Comparison of ENCODE assay signal across 31 cellular contexts in the genomic region with DNA sequence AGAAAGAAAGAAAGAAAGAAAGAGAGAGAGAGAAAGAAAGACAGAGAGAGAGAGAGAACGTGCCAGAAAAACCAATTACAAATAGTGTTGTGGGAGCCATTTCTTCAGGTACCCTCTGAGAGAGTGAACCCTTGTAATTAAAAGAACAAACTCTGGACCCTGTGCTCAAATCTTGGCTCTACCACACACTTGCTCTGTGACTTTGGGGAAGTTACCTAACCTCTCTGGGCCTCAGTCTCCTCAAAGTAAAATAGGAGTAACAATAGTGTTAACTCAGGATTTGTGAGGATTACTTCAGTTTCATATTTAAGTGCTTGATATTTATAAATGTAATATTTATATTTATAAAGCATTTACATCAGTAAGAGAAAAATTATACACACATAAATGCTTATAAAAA.
"Had no signal": no experiment of that assay in that cellular context is flagged by ENCODE, and none has a peak within 500 bp of the region (broad histone marks: within the 10 kb centered on the region; RNA-seq: fewer than 3 reads in every experiment).

No MANE protein-coding gene starts in this region.

- ATAC-seq: activated naive CD8-positive, alpha-beta T cell treated with anti-CD3 and anti-CD28 coated beads, Interleukin-2, amount 50 U/mL, for 24 hours; activated T-cell treated with anti-CD3 and anti-CD28 coated beads, Interleukin-2, amount 50 U/mL, for 4 hours; body of pancreas had no signal

- DNase-seq: activated effector memory CD4-positive, alpha-beta T cell treated with anti-CD3 and anti-CD28 coated beads, Interleukin-2, amount 50 U/mL, for 16 hours; activated effector memory CD4-positive, alpha-beta T cell treated with Interleukin-2 at 50 U/mL for 16 hours; activated gamma-delta T cell; activated gamma-delta T cell treated with Interleukin-2 at 50 U/mL for 16 hours; activated naive CD4-positive, alpha-beta T cell; activated naive CD4-positive, alpha-beta T cell treated with anti-CD3 and anti-CD28 coated beads for 36 hours; activated naive CD4-positive, alpha-beta T cell treated with anti-CD3 and anti-CD28 coated beads, Interleukin-2, amount 10 ng/mL, durations not matched to agents 7 days and 5 days; activated naive CD4-positive, alpha-beta T cell treated with anti-CD3 and anti-CD28 coated beads, Interleukin-2, amount 50 U/mL, for 16 hours; activated naive CD4-positive, alpha-beta T cell treated with Interleukin-2 at 50 U/mL for 16 hours; activated naive CD8-positive, alpha-beta T cell treated with anti-CD3 and anti-CD28 coated beads for 36 hours; activated naive CD8-positive, alpha-beta T cell treated with anti-CD3 and anti-CD28 coated beads, Interleukin-2, amount 10 ng/mL, durations not matched to agents 7 days and 5 days; activated naive CD8-positive, alpha-beta T cell treated with anti-CD3 and anti-CD28 coated beads, Interleukin-2, amount 50 U/mL, for 24 hours; activated T-cell treated with anti-CD3 and anti-CD28 coated beads, Interleukin-2, amount 50 U/mL, for 1 hour; activated T-cell treated with anti-CD3 and anti-CD28 coated beads, Interleukin-2, amount 50 U/mL, for 24 hours; activated T-cell treated with anti-CD3 and anti-CD28 coated beads, Interleukin-2, amount 50 U/mL, for 4 hours; activated T-cell treated with anti-CD3 and anti-CD28 coated beads, Interleukin-2, amount 50 U/mL, for 48 hours; activated T-cell treated with anti-CD3 and anti-CD28 coated beads, Interleukin-2, amount 50 U/mL, for 72 hours; adrenal gland; amniotic stem cell; amygdala; anterior cingulate cortex; body of pancreas; brain microvascular endothelial cell; caudate nucleus; central memory CD4-positive, alpha-beta T cell; cerebellar nuclear complex had no signal

- H3K4me3 ChIP-seq: adrenal gland, ascending aorta, body of pancreas, breast epithelium, cardiac muscle cell had no signal

- H3K9me3 ChIP-seq: adrenal gland, ascending aorta, body of pancreas, breast epithelium had no signal

- H3K27me3 ChIP-seq: adrenal gland, ascending aorta, body of pancreas, brain microvascular endothelial cell, cardiac muscle cell had no signal

- H3K27ac ChIP-seq: adrenal gland, ascending aorta, body of pancreas, brain microvascular endothelial cell, breast epithelium, cardiac muscle cell had no signal

- H3K4me1 ChIP-seq: adrenal gland, ascending aorta, body of pancreas, breast epithelium had no signal

- FAIRE-seq: astrocyte, bronchial epithelial cell had no signal

- H3K36me3 ChIP-seq: adrenal gland, ascending aorta, brain microvascular endothelial cell, breast epithelium, cardiac muscle cell had no signal
